8 cellular contexts compared by ENCODE assay signal in the genomic region with DNA sequence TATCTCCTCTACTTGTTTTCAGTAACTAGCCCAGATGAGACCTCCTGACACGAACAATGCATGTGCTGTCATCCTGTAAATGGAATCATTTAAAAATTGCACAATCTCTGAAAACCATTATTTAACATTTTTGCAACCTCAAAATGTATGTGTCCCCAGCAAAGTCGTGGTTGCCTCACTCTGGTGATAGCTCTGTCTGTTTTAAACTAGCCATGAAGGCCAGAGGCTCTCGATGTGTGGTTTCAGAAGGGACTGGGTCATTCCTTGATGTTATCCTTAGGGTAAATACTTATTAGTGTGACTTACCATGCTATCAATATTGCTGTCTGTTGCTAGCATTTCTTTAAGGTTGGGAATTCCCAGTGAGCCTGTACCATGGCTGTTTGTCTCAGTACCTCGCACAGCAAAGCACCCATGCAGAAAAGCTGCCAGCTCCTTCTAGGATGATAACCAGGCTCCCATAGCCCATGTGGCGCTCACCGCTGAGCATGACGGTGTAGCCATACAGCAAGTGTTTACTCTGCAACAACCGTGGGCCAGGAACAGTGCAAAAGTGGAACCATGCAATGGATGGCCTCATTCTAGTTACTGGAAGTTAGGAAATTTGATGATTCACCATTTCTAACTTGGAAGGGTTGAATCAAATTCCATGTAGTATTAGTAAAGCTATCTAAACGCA. TPM values are rescaled to one million over a fixed set of nuclear protein-coding genes. Genes with fewer than 3 reads are reported as not detected.
DNase-seq lines count a peak whose midpoint lies in the region; ATAC-seq and TF ChIP-seq lines count a peak whose summit lies in the region.

No MANE protein-coding gene starts in this region.

- H3K9me3 ChIP-seq in ascending aorta (no peaks in the 10 kb centered on the region), right atrium auricular region (no peaks in the 10 kb centered on the region)

- TF ChIP-seq CTCF in ascending aorta (IDR thresholded peaks at IDR 0.05) (no peak), right atrium auricular region (IDR thresholded peaks at IDR 0.05) (no peak)

- H3K4me3 ChIP-seq in ascending aorta (no peak overlapping the region), right atrium auricular region (no peak overlapping the region), skin epidermis (no peak overlapping the region)

- H3K27me3 ChIP-seq in ascending aorta = no peaks in the 10 kb centered on the region
- no peaks in the 10 kb centered on the region for H3K27me3 ChIP-seq in right atrium auricular region

- DNase-seq in HK-2 (ENCODE audit: unreplicated experiment) = peak; percentile 77
- peak; percentile 35 to 88 for DNase-seq in ascending aorta (ENCODE audit: low spot score in 2 of 2)
- DNase-seq in right atrium auricular region (ENCODE audit: low spot score) = no peak
- no peak for DNase-seq in anterior cingulate cortex (lab: John Stamatoyannopoulos, UW)
- DNase-seq in G401 (ENCODE audit: low spot score) = no peak

- peak overlapping the region; percentile 59 to 69 for H3K27ac ChIP-seq in ascending aorta
- H3K27ac ChIP-seq in right atrium auricular region = peak overlapping the region; percentile 14 to 47
- H3K27ac ChIP-seq in skin epidermis = peak overlapping the region in 20 of 21 experiments; percentile 26 to 94 (median 78)

- ATAC-seq in HG02938 (IDR thresholded peaks at IDR 0.05; ENCODE audit: unreplicated experiment) = no peak
- no peak for ATAC-seq in HG03521 (IDR thresholded peaks at IDR 0.05; ENCODE audit: unreplicated experiment)

- H3K36me3 ChIP-seq in ascending aorta = no peaks in the 10 kb centered on the region
- no peaks in the 10 kb centered on the region for H3K36me3 ChIP-seq in right atrium auricular region

- intact Hi-C loops in ascending aorta (cut with DNase I) = loop anchor here (5.0 kb wide), 1 partner anchor 47 kb away; no protein-coding TSS in a partner anchor

- H3K4me1 ChIP-seq in ascending aorta (peaks cover 13 to 17% of the 10 kb centered on the region in 2 donors), right atrium auricular region (peaks cover 0 to 45% of the 10 kb centered on the region in 2 donors)

- in situ Hi-C loops in G401 (cut with HindIII; ENCODE audit: low sequenced_read_pairs) = no loop called here

RNA-seq across cellular contexts. Expression of a gene that starts 2.9 kb away (rescaled TPM):
- 41.8 TPM for total RNA-seq in ascending aorta
- 10 to 100 TPM; 21.2 to 21.8 TPM for total RNA-seq in right atrium auricular region
- 16.3 and 43.0 TPM in 2 replicates for total RNA-seq in G401 (2014; rRNA removed; shearing (Covaris generic))

RNA-seq across cellular contexts. Expression of a gene that starts 15.7 kb away (rescaled TPM):
- 620 TPM for total RNA-seq in ascending aorta
- 10 to 100 TPM; 39.9 to 56.8 TPM for total RNA-seq in right atrium auricular region
- total RNA-seq in G401 (2014; rRNA removed; shearing (Covaris generic)) = 72.7 and 90.1 TPM in 2 replicates

Comparison
In these comparisons a context has a peak if more than half of its experiments do, and no peak if none do; other contexts are left out.
1. DNase-seq: peak in HK-2 (single experiment) and ascending aorta (2 of 2); none in right atrium auricular region (single experiment), anterior cingulate cortex (0 of 58) and G401 (single experiment).
2. Peak in every context shown above with its lines, with median percentiles within 50 percentile points of each other: H3K27ac ChIP-seq.